In genomic region chr5:133219296-133219695, GRCh38 we compare ENCODE assay signal across 21 cellular contexts.
"Had no signal": no experiment of that assay in that cellular context is flagged by ENCODE, and none has a peak within 500 bp of the region (broad histone marks: within the 10 kb centered on the region; RNA-seq: fewer than 3 reads in every experiment).

No MANE protein-coding gene starts in this region.

- H3K4me2 ChIP-seq: PC-9 had no signal

- ATAC-seq: activated CD8-positive, alpha-beta memory T cell treated with anti-CD3 and anti-CD28 coated beads, Interleukin-2, amount 10 ng/mL, durations not matched to agents 7 days and 5 days; activated naive CD4-positive, alpha-beta T cell treated with anti-CD3 and anti-CD28 coated beads, Interleukin-2, amount 50 U/mL, for 72 hours; activated naive CD8-positive, alpha-beta T cell treated with anti-CD3 and anti-CD28 coated beads, Interleukin-2, amount 50 U/mL, for 24 hours; activated T-cell treated with anti-CD3 and anti-CD28 coated beads, Interleukin-2, amount 50 U/mL, for 4 hours had no signal

- H3K4me3 ChIP-seq: PC-9 had no signal

- H2AFZ ChIP-seq: PC-9 had no signal

- DNase-seq: activated CD4-positive, alpha-beta T cell treated with anti-CD3 and anti-CD28 coated beads, Interleukin-2, amount 10 ng/mL, durations not matched to agents 24 days and 14 days; activated CD4-positive, alpha-beta T cell treated with anti-CD3 and anti-CD28 coated beads, Interleukin-2, amount 50 U/mL, for 48 hours; activated CD4-positive, CD25-positive, alpha-beta regulatory T cell treated with anti-CD3 and anti-CD28 coated beads, Interleukin-2, amount 50 U/mL, for 72 hours; activated CD8-positive, alpha-beta memory T cell treated with anti-CD3 and anti-CD28 coated beads, Interleukin-2, amount 10 ng/mL, durations not matched to agents 7 days and 5 days; activated effector memory CD4-positive, alpha-beta T cell treated with anti-CD3 and anti-CD28 coated beads, Interleukin-2, amount 50 U/mL, for 16 hours; activated naive CD4-positive, alpha-beta T cell treated with Interleukin-2 at 50 U/mL for 16 hours; activated naive CD8-positive, alpha-beta T cell treated with anti-CD3 and anti-CD28 coated beads, Interleukin-2, amount 50 U/mL, for 24 hours; activated T-cell treated with anti-CD3 and anti-CD28 coated beads, Interleukin-2, amount 50 U/mL, for 4 hours; amniotic stem cell; Karpas-422; MM.1S; NCI-H1105; NCI-H1436; NCI-H1694 treated with DMSO at 0.1 percent for 48 hours; NCI-H2029 treated with DMSO at 0.1 percent for 48 hours; NCI-H510A treated with DMSO at 0.1 percent for 48 hours; NCI-H69; NK-92 treated with Interleukin-12 subunit alpha and Interleukin-12 subunit beta, amount 100 ng/mL, for 24 hours; PC-9; SIG-M5 had no signal

- H3K27ac ChIP-seq: PC-9 had no signal
